In the genomic region with DNA sequence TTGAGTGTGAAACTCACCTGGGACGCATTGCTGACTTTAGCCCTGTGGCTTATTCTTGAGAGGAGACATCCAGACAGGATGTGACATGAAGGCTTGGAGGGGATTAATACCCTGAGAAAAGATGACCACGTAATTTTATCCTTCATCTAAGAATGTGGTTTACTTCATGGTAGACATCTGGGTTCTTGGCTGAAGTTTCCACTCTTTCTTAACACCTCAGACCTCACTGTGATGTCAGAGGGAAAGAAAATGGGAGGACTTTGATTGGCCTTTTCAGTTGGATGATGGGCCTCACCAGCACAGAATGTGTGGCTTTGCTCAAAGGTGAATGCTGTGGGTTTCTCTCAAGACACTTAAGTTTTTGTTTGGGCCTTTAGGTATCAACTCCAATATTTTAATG, we compare ENCODE assay signal across 1 cellular context.
TF ChIP-seq lines count a peak whose summit lies in the region.

No MANE protein-coding gene starts in this region.

TF ChIP-seq in SK-N-SH treated with all-trans-retinoic acid at 6 μM for 48 hours, 23 proteins besides CTCF, POLR2A, EP300 and RAD21 (continued from another document):
- TF ChIP-seq GLIS3 (CRISPR knock-in tag; IDR thresholded peaks at IDR 0.05) = no peak
